27 cellular contexts compared by ENCODE assay signal in genomic region chr18:24024425-24024824, GRCh38. TPM values are rescaled to one million over a fixed set of nuclear protein-coding genes. Genes with fewer than 3 reads are reported as not detected.
A peak's percentile ranks its signal among the peaks of the same experiment; 100 is the strongest.
DNase-seq lines count a peak whose midpoint lies in the region; ATAC-seq lines count a peak whose summit lies in the region.
"Had no signal": no experiment of that assay in that cellular context is flagged by ENCODE, and none has a peak within 500 bp of the region (broad histone marks: within the 10 kb centered on the region; RNA-seq: fewer than 3 reads in every experiment).

No MANE protein-coding gene starts in this region.

- no peaks in the 10 kb centered on the region for H3K9me3 Mint-ChIP-seq in activated naive CD8-positive, alpha-beta T cell (ENCODE audit: low read depth)
- H3K9me3 Mint-ChIP-seq in activated naive CD8-positive, alpha-beta T cell treated with anti-CD3 and anti-CD28 coated beads for 36 hours = no peaks in the 10 kb centered on the region
- no peaks in the 10 kb centered on the region for H3K9me3 Mint-ChIP-seq in activated T-helper 1 cell treated with anti-CD3 and anti-CD28 coated beads, Interleukin-12 subunit alpha, Interleukin-12 subunit beta, Interleukin-2, Interleukin-4 antibody, amounts not matched to agents 30 ng/mL and 10 ng/mL and 1 ng/mL, durations not matched to agents 14 hours and 24 hours and 36 hours
- no peaks in the 10 kb centered on the region for H3K9me3 Mint-ChIP-seq in naive thymus-derived CD8-positive, alpha-beta T cell

- intact Hi-C loops in activated T-helper 1 cell treated with anti-CD3 and anti-CD28 coated beads, Interleukin-12 subunit alpha, Interleukin-12 subunit beta, Interleukin-2, Interleukin-4 antibody, amounts not matched to agents 30 ng/mL and 10 ng/mL and 1 ng/mL, durations not matched to agents 14 hours and 24 hours and 36 hours (cut with micrococcal nuclease) = no loop called here

- POLR2A ChIA-PET in naive thymus-derived CD8-positive, alpha-beta T cell (lab: Charles Lee) = no interaction called here

- no peaks in the 10 kb centered on the region for H3K27me3 Mint-ChIP-seq in activated naive CD8-positive, alpha-beta T cell
- no peaks in the 10 kb centered on the region for H3K27me3 Mint-ChIP-seq in activated naive CD8-positive, alpha-beta T cell treated with anti-CD3 and anti-CD28 coated beads for 36 hours
- H3K27me3 Mint-ChIP-seq in activated T-helper 1 cell treated with anti-CD3 and anti-CD28 coated beads, Interleukin-12 subunit alpha, Interleukin-12 subunit beta, Interleukin-2, Interleukin-4 antibody, amounts not matched to agents 30 ng/mL and 10 ng/mL and 1 ng/mL, durations not matched to agents 14 hours and 24 hours and 36 hours (ENCODE audit: insufficient read depth) = no peaks in the 10 kb centered on the region
- H3K27me3 Mint-ChIP-seq in naive thymus-derived CD8-positive, alpha-beta T cell = no peaks in the 10 kb centered on the region

- no peak overlapping the region for H3K27ac Mint-ChIP-seq in activated naive CD8-positive, alpha-beta T cell
- no peak overlapping the region for H3K27ac Mint-ChIP-seq in activated naive CD8-positive, alpha-beta T cell treated with anti-CD3 and anti-CD28 coated beads for 36 hours
- peak overlapping the region; percentile 25 for H3K27ac Mint-ChIP-seq in activated T-helper 1 cell treated with anti-CD3 and anti-CD28 coated beads, Interleukin-12 subunit alpha, Interleukin-12 subunit beta, Interleukin-2, Interleukin-4 antibody, amounts not matched to agents 30 ng/mL and 10 ng/mL and 1 ng/mL, durations not matched to agents 14 hours and 24 hours and 36 hours
- peak overlapping the region in 5 of 10 donors; percentile 3 to 83 (median 77) for H3K27ac Mint-ChIP-seq in naive thymus-derived CD8-positive, alpha-beta T cell

- peak overlapping the region; percentile 25 for H3K4me3 Mint-ChIP-seq in activated naive CD8-positive, alpha-beta T cell
- H3K4me3 Mint-ChIP-seq in activated naive CD8-positive, alpha-beta T cell treated with anti-CD3 and anti-CD28 coated beads for 36 hours = no peak overlapping the region
- no peak overlapping the region for H3K4me3 Mint-ChIP-seq in activated T-helper 1 cell treated with anti-CD3 and anti-CD28 coated beads, Interleukin-12 subunit alpha, Interleukin-12 subunit beta, Interleukin-2, Interleukin-4 antibody, amounts not matched to agents 30 ng/mL and 10 ng/mL and 1 ng/mL, durations not matched to agents 14 hours and 24 hours and 36 hours
- peak overlapping the region in 8 of 10 donors; percentile 0 to 56 (median 18) for H3K4me3 Mint-ChIP-seq in naive thymus-derived CD8-positive, alpha-beta T cell

- H3K4me1 Mint-ChIP-seq in activated naive CD8-positive, alpha-beta T cell (ENCODE audit: low read depth) = peaks cover 86% of the 10 kb centered on the region
- H3K4me1 Mint-ChIP-seq in activated naive CD8-positive, alpha-beta T cell treated with anti-CD3 and anti-CD28 coated beads for 36 hours = peaks cover 74% of the 10 kb centered on the region
- H3K4me1 Mint-ChIP-seq in activated T-helper 1 cell treated with anti-CD3 and anti-CD28 coated beads, Interleukin-12 subunit alpha, Interleukin-12 subunit beta, Interleukin-2, Interleukin-4 antibody, amounts not matched to agents 30 ng/mL and 10 ng/mL and 1 ng/mL, durations not matched to agents 14 hours and 24 hours and 36 hours (ENCODE audit: low read depth) = peaks cover 77% of the 10 kb centered on the region
- H3K4me1 Mint-ChIP-seq in naive thymus-derived CD8-positive, alpha-beta T cell = peaks cover 52 to 95% (median 91%) of the 10 kb centered on the region in 4 donors

- no peak for ATAC-seq in naive thymus-derived CD8-positive, alpha-beta T cell
- no peak for ATAC-seq in GM21717 (IDR thresholded peaks at IDR 0.05; ENCODE audit: unreplicated experiment)
- ATAC-seq: foreskin keratinocyte, heart left ventricle, HepG2, sciatic nerve, upper lobe of right lung had no signal

- no peak for DNase-seq in activated naive CD8-positive, alpha-beta T cell treated with anti-CD3 and anti-CD28 coated beads for 36 hours
- no peak for DNase-seq in activated T-helper 1 cell treated with anti-CD3 and anti-CD28 coated beads, Interleukin-12 subunit alpha, Interleukin-12 subunit beta, Interleukin-2, Interleukin-4 antibody, amounts not matched to agents 30 ng/mL and 10 ng/mL and 1 ng/mL, durations not matched to agents 14 hours and 24 hours and 36 hours (ENCODE audit: low spot score)
- DNase-seq in naive thymus-derived CD8-positive, alpha-beta T cell = no peak
- DNase-seq in NCI-H2171 treated with DMSO at 0.1 percent for 48 hours (lab: John Stamatoyannopoulos, UW) = no peak
- DNase-seq in NCI-H146 (lab: John Stamatoyannopoulos, UW) = no peak
- no peak for DNase-seq in NCI-H2081 (lab: John Stamatoyannopoulos, UW)
- DNase-seq: activated CD4-positive, CD25-positive, alpha-beta regulatory T cell treated with anti-CD3 and anti-CD28 coated beads, Interleukin-2, amount 50 U/mL, for 72 hours; activated effector memory CD4-positive, alpha-beta T cell treated with anti-CD3 and anti-CD28 coated beads, Interleukin-2, amount 50 U/mL, for 16 hours; AML-193; central memory CD4-positive, alpha-beta T cell; dermis blood vessel endothelial cell; DMS153; foreskin keratinocyte; heart left ventricle; kidney; NCI-H2029; occipital lobe; PC-9; SK-N-SH; stimulated activated CD4-positive, alpha-beta T cell treated with anti-CD3 and anti-CD28 coated beads, Interleukin-12 subunit alpha, Interleukin-12 subunit beta, amount 100 ng/mL, for 4 hours; stimulated activated CD4-positive, alpha-beta T cell treated with anti-CD3 and anti-CD28 coated beads, Interleukin-2, amount 100 ng/mL, for 48 hours; substantia nigra; upper lobe of right lung had no signal

- H3K36me3 Mint-ChIP-seq in activated naive CD8-positive, alpha-beta T cell = peaks cover 11% of the 10 kb centered on the region
- H3K36me3 Mint-ChIP-seq in activated naive CD8-positive, alpha-beta T cell treated with anti-CD3 and anti-CD28 coated beads for 36 hours = peaks cover 35% of the 10 kb centered on the region
- peaks cover 31% of the 10 kb centered on the region for H3K36me3 Mint-ChIP-seq in activated T-helper 1 cell treated with anti-CD3 and anti-CD28 coated beads, Interleukin-12 subunit alpha, Interleukin-12 subunit beta, Interleukin-2, Interleukin-4 antibody, amounts not matched to agents 30 ng/mL and 10 ng/mL and 1 ng/mL, durations not matched to agents 14 hours and 24 hours and 36 hours (ENCODE audit: low read depth)
- H3K36me3 Mint-ChIP-seq in naive thymus-derived CD8-positive, alpha-beta T cell = peaks cover 0 to 49% (median 12%) of the 10 kb centered on the region in 3 donors

RNA-seq across cellular contexts. Expression of gene TTC39C, which starts 9.9 kb away (rescaled TPM):
- 10 to 100 TPM; 43.8 to 45.3 TPM for total RNA-seq in activated naive CD8-positive, alpha-beta T cell treated with anti-CD3 and anti-CD28 coated beads for 36 hours
- 28.8 and 31.8 TPM in 2 replicates for total RNA-seq in activated T-helper 1 cell treated with anti-CD3 and anti-CD28 coated beads, Interleukin-12 subunit alpha, Interleukin-12 subunit beta, Interleukin-2, Interleukin-4 antibody, amounts not matched to agents 30 ng/mL and 10 ng/mL and 1 ng/mL, durations not matched to agents 14 hours and 24 hours and 36 hours
- 10 to 100 TPM; 80.2 to 83.3 TPM for total RNA-seq in naive thymus-derived CD8-positive, alpha-beta T cell
- polyA plus RNA-seq in naive thymus-derived CD8-positive, alpha-beta T cell = 10 to 100 TPM; 36.5 to 60.6 (median 39.3) TPM

Comparison
In these comparisons a context has a peak if more than half of its experiments do, and no peak if none do; other contexts are left out.
1. H3K4me3 Mint-ChIP-seq: peak in activated naive CD8-positive, alpha-beta T cell (single experiment) and naive thymus-derived CD8-positive, alpha-beta T cell (8 of 10); none in activated naive CD8-positive, alpha-beta T cell treated with anti-CD3 and anti-CD28 coated beads for 36 hours (single experiment) and activated T-helper 1 cell treated with anti-CD3 and anti-CD28 coated beads, Interleukin-12 subunit alpha, Interleukin-12 subunit beta, Interleukin-2, Interleukin-4 antibody, amounts not matched to agents 30 ng/mL and 10 ng/mL and 1 ng/mL, durations not matched to agents 14 hours and 24 hours and 36 hours (single experiment).